1 cellular context compared by ENCODE assay signal in the genomic region with DNA sequence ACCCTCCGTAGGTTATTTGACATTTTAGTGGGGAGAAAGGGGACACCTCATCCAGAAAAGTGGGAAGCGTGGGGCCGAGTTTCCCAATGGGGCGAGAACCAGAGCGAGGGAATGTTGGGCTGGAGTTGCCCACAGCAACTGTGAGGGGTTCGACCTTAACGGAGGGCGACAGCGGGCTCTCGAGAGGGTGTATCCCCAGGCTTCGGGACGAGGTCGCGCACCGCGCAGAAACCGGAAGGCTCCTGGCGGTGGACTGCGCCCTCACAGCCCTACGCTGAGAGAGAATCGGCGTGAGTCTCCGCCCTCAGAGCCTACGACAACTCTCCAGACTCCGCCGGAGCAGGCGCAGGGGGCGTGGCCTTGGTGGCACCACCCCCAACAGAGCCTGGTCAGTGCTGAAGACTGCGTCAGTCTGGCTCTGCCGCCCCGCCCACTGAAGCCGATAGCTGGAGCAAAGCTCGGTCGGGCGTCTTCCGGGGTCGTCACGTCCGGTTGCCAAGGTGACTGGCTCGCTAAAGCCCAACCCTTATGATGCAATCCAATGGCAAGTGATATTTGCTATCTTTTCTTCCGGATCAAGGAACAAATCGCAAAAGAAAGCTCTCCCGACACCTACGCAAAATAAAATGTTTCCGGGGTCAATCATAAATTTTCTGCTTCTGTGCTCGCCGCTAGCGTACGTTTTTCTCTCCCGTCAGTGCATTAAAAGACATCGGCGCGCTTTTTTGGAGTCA.
A peak's percentile ranks its signal among the peaks of the same experiment; 100 is the strongest.
TF ChIP-seq lines count a peak whose summit lies in the region.

Gene LRIF1, minus strand, starts transcription at position 257 of the 734 bp plus-strand sequence. Its CDS starts 234 bp downstream, at position 23.

TF ChIP-seq in K562, 482 proteins besides CTCF, POLR2A, EP300 and RAD21 (continued from another document and continues in another):
- TF ChIP-seq ZBTB9 (CRISPR knock-in tag; IDR thresholded peaks at IDR 0.05) (peak; percentile 24; the same call in 1 of the 2 replicates), HDAC6 (IDR thresholded peaks at IDR 0.05; ENCODE audit: low read depth, low read length) (no peak), ZNF431 (CRISPR knock-in tag; IDR thresholded peaks at IDR 0.05) (no peak), AFF4 (CRISPR knock-in tag; IDR thresholded peaks at IDR 0.05) (peak; percentile 95), SIX5 (IDR thresholded peaks at IDR 0.05; ENCODE audit: borderline replicate concordance in 1 of 2, insufficient read depth in 1 of 2, low read depth in 1 of 2, low read length in 2 of 2) (no peak), ZBED1 (IDR thresholded peaks at IDR 0.05) (0 out of 2 replicates have a peak, but pooled peaks have one; percentile 26), RBBP5 (IDR thresholded peaks at IDR 0.05; ENCODE audit: borderline replicate concordance, insufficient read depth, low read length, poor library complexity, severe bottlenecking) (no peak), ZZZ3 (IDR thresholded peaks at IDR 0.05) (no peak), NCOA1 (IDR thresholded peaks at IDR 0.05; ENCODE audit: low read depth) (peak; percentile 59), KLF1 (tag; IDR thresholded peaks at IDR 0.05) (peak; percentile 83; the same call in 1 of the 2 replicates), ZBTB1 (CRISPR knock-in tag; IDR thresholded peaks at IDR 0.05; ENCODE audit: borderline replicate concordance, low read depth) (peak; percentile 61; the same call in 1 of the 2 replicates), ATF3 (IDR thresholded peaks at IDR 0.05) (peak; percentile 100), ATF3 (CRISPR knock-in tag; conservative IDR thresholded peaks at IDR 0.05) (peak; percentile 98), THRAP3 (IDR thresholded peaks at IDR 0.05; ENCODE audit: borderline replicate concordance) (0 out of 2 replicates have a peak, but pooled peaks have one; percentile 13), ZNF740 (CRISPR knock-in tag; IDR thresholded peaks at IDR 0.05) (no peak), ZNF740 (tag; IDR thresholded peaks at IDR 0.05) (no peak), EHMT2 (IDR thresholded peaks at IDR 0.05) (peak; percentile 94), BACH1 (tag; IDR thresholded peaks at IDR 0.05) (no peak), KDM4B (IDR thresholded peaks at IDR 0.05; ENCODE audit: borderline replicate concordance in 2 of 2, low read depth in 1 of 2) (peak in 1 of 2 experiments; percentile 32; a peak in 1 of 4 replicates), SMAD1 (IDR thresholded peaks at IDR 0.05; ENCODE audit: low read depth, low read length, partially characterized antibody) (peak; percentile 93), PML (IDR thresholded peaks at IDR 0.05; ENCODE audit: low read length) (peak; percentile 91), ZBTB17 (CRISPR knock-in tag; IDR thresholded peaks at IDR 0.05) (peak; percentile 80), SP2 (IDR thresholded peaks at IDR 0.05; ENCODE audit: extremely low read depth, low read depth, low read length, poor library complexity, severe bottlenecking) (no peak), MAFF (IDR thresholded peaks at IDR 0.05; ENCODE audit: low read length) (no peak), RREB1 (CRISPR knock-in tag; IDR thresholded peaks at IDR 0.05) (peak; percentile 52; the same call in 1 of the 2 replicates), CEBPB (tag; IDR thresholded peaks at IDR 0.05) (peak; percentile 100), MAFK (IDR thresholded peaks at IDR 0.05; ENCODE audit: low read length) (peak; percentile 11; the same call in 1 of the 2 replicates), THAP12 (CRISPR knock-in tag; IDR thresholded peaks at IDR 0.05) (peak; percentile 96), ZNF586 (CRISPR knock-in tag; conservative IDR thresholded peaks at IDR 0.05) (0 out of 2 replicates have a peak, but pooled peaks have one; percentile 51), ZNF589 (CRISPR knock-in tag; IDR thresholded peaks at IDR 0.05; ENCODE audit: low read depth) (no peak), CCNT2 (IDR thresholded peaks at IDR 0.05; ENCODE audit: borderline replicate concordance, extremely low read depth, insufficient read length, low read depth, low read length) (peak; percentile 87), TGIF2 (CRISPR knock-in tag; IDR thresholded peaks at IDR 0.05) (no peak), ETS2 (tag; IDR thresholded peaks at IDR 0.05; ENCODE audit: borderline replicate concordance, poor library complexity, severe bottlenecking) (no peak), NEUROD1 (IDR thresholded peaks at IDR 0.05; ENCODE audit: borderline replicate concordance, low read depth, low read length, partially characterized antibody) (peak; percentile 22)
- TF ChIP-seq, protein P1, sequence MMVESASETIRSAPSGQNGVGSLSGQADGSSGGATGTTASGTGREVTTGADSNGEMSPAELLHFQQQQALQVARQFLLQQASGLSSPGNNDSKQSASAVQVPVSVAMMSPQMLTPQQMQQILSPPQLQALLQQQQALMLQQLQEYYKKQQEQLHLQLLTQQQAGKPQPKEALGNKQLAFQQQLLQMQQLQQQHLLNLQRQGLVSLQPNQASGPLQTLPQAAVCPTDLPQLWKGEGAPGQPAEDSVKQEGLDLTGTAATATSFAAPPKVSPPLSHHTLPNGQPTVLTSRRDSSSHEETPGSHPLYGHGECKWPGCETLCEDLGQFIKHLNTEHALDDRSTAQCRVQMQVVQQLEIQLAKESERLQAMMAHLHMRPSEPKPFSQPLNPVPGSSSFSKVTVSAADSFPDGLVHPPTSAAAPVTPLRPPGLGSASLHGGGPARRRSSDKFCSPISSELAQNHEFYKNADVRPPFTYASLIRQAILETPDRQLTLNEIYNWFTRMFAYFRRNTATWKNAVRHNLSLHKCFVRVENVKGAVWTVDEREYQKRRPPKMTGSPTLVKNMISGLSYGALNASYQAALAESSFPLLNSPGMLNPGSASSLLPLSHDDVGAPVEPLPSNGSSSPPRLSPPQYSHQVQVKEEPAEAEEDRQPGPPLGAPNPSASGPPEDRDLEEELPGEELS (CRISPR knock-in tag; IDR thresholded peaks at IDR 0.05; ENCODE audit: borderline replicate concordance) = no peak
- TF ChIP-seq, protein P2, sequence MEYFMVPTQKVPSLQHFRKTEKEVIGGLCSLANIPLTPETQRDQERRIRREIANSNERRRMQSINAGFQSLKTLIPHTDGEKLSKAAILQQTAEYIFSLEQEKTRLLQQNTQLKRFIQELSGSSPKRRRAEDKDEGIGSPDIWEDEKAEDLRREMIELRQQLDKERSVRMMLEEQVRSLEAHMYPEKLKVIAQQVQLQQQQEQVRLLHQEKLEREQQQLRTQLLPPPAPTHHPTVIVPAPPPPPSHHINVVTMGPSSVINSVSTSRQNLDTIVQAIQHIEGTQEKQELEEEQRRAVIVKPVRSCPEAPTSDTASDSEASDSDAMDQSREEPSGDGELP (CRISPR knock-in tag; IDR thresholded peaks at IDR 0.05; ENCODE audit: borderline replicate concordance) = peak; percentile 82
- TF ChIP-seq, protein P3, sequence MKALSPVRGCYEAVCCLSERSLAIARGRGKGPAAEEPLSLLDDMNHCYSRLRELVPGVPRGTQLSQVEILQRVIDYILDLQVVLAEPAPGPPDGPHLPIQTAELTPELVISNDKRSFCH (CRISPR knock-in tag; IDR thresholded peaks at IDR 0.05) = no peak
- TF ChIP-seq, protein P3 (tag; IDR thresholded peaks at IDR 0.05) = peak; percentile 81
